In genomic region chr16:20865420-20866126, GRCh38 we compare ENCODE assay signal across 7 cellular contexts.
DNase-seq lines count a peak whose midpoint lies in the region; ATAC-seq lines count a peak whose summit lies in the region.

No MANE protein-coding gene starts in this region.

- DNase-seq in stimulated activated naive CD8-positive, alpha-beta T cell treated with anti-CD3 and anti-CD28 coated beads, Interleukin-15, Interleukin-2, amounts not matched to agents 100 U/mL and 50 U/mL, for 24 hours: no peak
- DNase-seq in OCI-M2 (lab: John Stamatoyannopoulos, UW; ENCODE audit: unreplicated experiment): no peak
- no peak for DNase-seq in midbrain (lab: John Stamatoyannopoulos, UW)

- H3K4me1 Mint-ChIP-seq in dendritic cell treated with granulocyte-macrophage colony-stimulating factor and Interleukin-4, amounts not matched to agents 40 ng/mL and 50 ng/mL, for 4 days (ENCODE audit: low read depth): peaks cover 68% of the 10 kb centered on the region

- H3K9me3 Mint-ChIP-seq in dendritic cell treated with granulocyte-macrophage colony-stimulating factor and Interleukin-4, amounts not matched to agents 40 ng/mL and 50 ng/mL, for 4 days: no peaks in the 10 kb centered on the region

- H3K36me3 Mint-ChIP-seq in dendritic cell treated with granulocyte-macrophage colony-stimulating factor and Interleukin-4, amounts not matched to agents 40 ng/mL and 50 ng/mL, for 4 days (ENCODE audit: low read depth): peaks cover 73% of the 10 kb centered on the region

- peak overlapping the region; percentile 66 for H3K27ac Mint-ChIP-seq in dendritic cell treated with granulocyte-macrophage colony-stimulating factor and Interleukin-4, amounts not matched to agents 40 ng/mL and 50 ng/mL, for 4 days

- H3K27me3 Mint-ChIP-seq in dendritic cell treated with granulocyte-macrophage colony-stimulating factor and Interleukin-4, amounts not matched to agents 40 ng/mL and 50 ng/mL, for 4 days: no peaks in the 10 kb centered on the region

- peak; percentile 88 for ATAC-seq in GM19351 (IDR thresholded peaks at IDR 0.05; ENCODE audit: unreplicated experiment)
- peak; percentile 78 for ATAC-seq in HG03439 (IDR thresholded peaks at IDR 0.05; ENCODE audit: unreplicated experiment)
- ATAC-seq in stimulated activated naive CD8-positive, alpha-beta T cell treated with anti-CD3 and anti-CD28 coated beads, Interleukin-15, Interleukin-2, amounts not matched to agents 100 U/mL and 50 U/mL, for 24 hours: peak; percentile 19
- no peak for ATAC-seq in HG03342 (IDR thresholded peaks at IDR 0.05; ENCODE audit: unreplicated experiment)

- intact Hi-C loops in dendritic cell treated with granulocyte-macrophage colony-stimulating factor and Interleukin-4, amounts not matched to agents 40 ng/mL and 50 ng/mL, for 4 days (cut with micrococcal nuclease): no loop called here

- H3K4me3 Mint-ChIP-seq in dendritic cell treated with granulocyte-macrophage colony-stimulating factor and Interleukin-4, amounts not matched to agents 40 ng/mL and 50 ng/mL, for 4 days: no peak overlapping the region
